In genomic region chr10:9719246-9719645, GRCh38 we compare ENCODE assay signal across 26 cellular contexts.
"Had no signal": no experiment of that assay in that cellular context is flagged by ENCODE, and none has a peak within 500 bp of the region (broad histone marks: within the 10 kb centered on the region; RNA-seq: fewer than 3 reads in every experiment).

No MANE protein-coding gene starts in this region.

- ATAC-seq: effector memory CD8-positive, alpha-beta T cell; esophagus mucosa; foreskin keratinocyte; gastrocnemius medialis; gastroesophageal sphincter; heart left ventricle; heart right ventricle had no signal

- H3K4me1 ChIP-seq: colonic mucosa, esophagus muscularis mucosa, esophagus squamous epithelium, foreskin keratinocyte, gastrocnemius medialis, gastroesophageal sphincter, heart left ventricle, heart right ventricle had no signal

- FAIRE-seq: colon, endothelial cell of umbilical vein had no signal

- H3K4me3 ChIP-seq: colonic mucosa, coronary artery, dorsolateral prefrontal cortex, esophagus muscularis mucosa, esophagus squamous epithelium, gastrocnemius medialis, gastroesophageal sphincter, heart left ventricle, heart right ventricle had no signal

- DNase-seq: colonic mucosa; cortex of kidney; dermis blood vessel endothelial cell; dorsolateral prefrontal cortex; effector CD4-positive, alpha-beta T cell; effector CD8-positive, alpha-beta T cell; effector memory CD4-positive, alpha-beta T cell; effector memory CD8-positive, alpha-beta T cell; endodermal cell; erythroblast; esophagus squamous epithelium; foreskin fibroblast; foreskin keratinocyte; foreskin melanocyte; gastrocnemius medialis; glutamatergic neuron; head of caudate nucleus; heart left ventricle; heart right ventricle had no signal

- H3K27me3 ChIP-seq: colonic mucosa, dorsolateral prefrontal cortex, esophagus muscularis mucosa, esophagus squamous epithelium, foreskin keratinocyte, gastrocnemius medialis, gastroesophageal sphincter, heart left ventricle, heart right ventricle had no signal

- H3K36me3 ChIP-seq: colonic mucosa, esophagus muscularis mucosa, esophagus squamous epithelium, gastrocnemius medialis, gastroesophageal sphincter, heart left ventricle, heart right ventricle had no signal

- H3K9me3 ChIP-seq: colonic mucosa, esophagus muscularis mucosa, esophagus squamous epithelium, gastrocnemius medialis, gastroesophageal sphincter had no signal

- H3K27ac ChIP-seq: colonic mucosa, coronary artery, dorsolateral prefrontal cortex, epithelial cell of prostate, esophagus muscularis mucosa, esophagus squamous epithelium, foreskin keratinocyte, gastrocnemius medialis, gastroesophageal sphincter, heart left ventricle, heart right ventricle had no signal
